Comparison of ENCODE assay signal across 1 cellular context in genomic region chr2:28906821-28907220, GRCh38.
TF ChIP-seq lines count a peak whose summit lies in the region.

No MANE protein-coding gene starts in this region.

TF ChIP-seq in GM12878, 131 proteins besides CTCF, POLR2A, EP300 and RAD21:
- no peak for TF ChIP-seq IKZF1 (conservative IDR thresholded peaks at IDR 0.05)
- peak; percentile 56 for TF ChIP-seq POLR2AphosphoS5 (IDR thresholded peaks at IDR 0.05; ENCODE audit: low read length)
- no peak for TF ChIP-seq MTA3 (IDR thresholded peaks at IDR 0.05; ENCODE audit: borderline replicate concordance, low read length)
- TF ChIP-seq CHD2 (IDR thresholded peaks at IDR 0.05; ENCODE audit: borderline replicate concordance, low read depth, low read length) = no peak
- TF ChIP-seq ZBTB40 (IDR thresholded peaks at IDR 0.05; ENCODE audit: borderline replicate concordance) = no peak
